14 cellular contexts compared by ENCODE assay signal in genomic region chr17:14471052-14471451, GRCh38.
A peak's percentile ranks its signal among the peaks of the same experiment; 100 is the strongest.
DNase-seq lines count a peak whose midpoint lies in the region; ATAC-seq, FAIRE-seq and TF ChIP-seq lines count a peak whose summit lies in the region.
"Had no signal": no experiment of that assay in that cellular context is flagged by ENCODE, and none has a peak within 500 bp of the region (broad histone marks: within the 10 kb centered on the region; RNA-seq: fewer than 3 reads in every experiment).

No MANE protein-coding gene starts in this region.

- H3K27ac ChIP-seq in BLaER1 treated with 17β-estradiol and CSF1 and Interleukin-3, amounts not matched to agents 10 nM and 100 nM = no peak overlapping the region
- no peak overlapping the region for H3K27ac ChIP-seq in stomach

- H3K27me3 Mint-ChIP-seq in nephron progenitor cell (ENCODE audit: low read depth, poor library complexity) (peaks cover 3% of the 10 kb centered on the region), CD14-positive monocyte (ENCODE audit: low read depth in 3 of 3) (no peaks in the 10 kb centered on the region)
- H3K27me3 Mint-ChIP-seq: activated CD4-positive, alpha-beta T cell treated with anti-CD3 and anti-CD28 coated beads for 36 hours; stimulated activated memory B cell treated with anti-CD40 and anti-IgM and Interleukin-4, amounts not matched to agents 10 μg/mL and 1 μg/mL and 100 μg/mL, for 72 hours had no signal

- intact Hi-C loops in stomach (cut with DNase I; ENCODE audit: low total_unique reads) = no loop called here
- intact Hi-C loops in CD14-positive monocyte (cut with micrococcal nuclease) = no loop called here

- H4K20me1 ChIP-seq in BLaER1 treated with 17β-estradiol and CSF1 and Interleukin-3, amounts not matched to agents 10 nM and 100 nM = no peaks in the 10 kb centered on the region

- H3K27me3 ChIP-seq in BLaER1 treated with 17β-estradiol and CSF1 and Interleukin-3, amounts not matched to agents 10 nM and 100 nM = no peaks in the 10 kb centered on the region
- no peaks in the 10 kb centered on the region for H3K27me3 ChIP-seq in MG63
- H3K27me3 ChIP-seq in stomach = no peaks in the 10 kb centered on the region

- H3K27ac Mint-ChIP-seq in nephron progenitor cell = peak overlapping the region; percentile 68
- no peak overlapping the region for H3K27ac Mint-ChIP-seq in CD14-positive monocyte
- H3K27ac Mint-ChIP-seq: activated CD4-positive, alpha-beta T cell treated with anti-CD3 and anti-CD28 coated beads for 36 hours; stimulated activated memory B cell treated with anti-CD40 and anti-IgM and Interleukin-4, amounts not matched to agents 10 μg/mL and 1 μg/mL and 100 μg/mL, for 72 hours had no signal

- ATAC-seq in GM18870 (IDR thresholded peaks at IDR 0.05; ENCODE audit: unreplicated experiment) = no peak
- ATAC-seq: activated CD4-positive, alpha-beta T cell treated with anti-CD3 and anti-CD28 coated beads for 36 hours; stimulated activated memory B cell treated with anti-CD40 and anti-IgM and Interleukin-4, amounts not matched to agents 10 μg/mL and 1 μg/mL and 100 μg/mL, for 72 hours had no signal

- TF ChIP-seq CTCF in nephron progenitor cell (IDR thresholded peaks at IDR 0.05) (no peak), stomach (IDR thresholded peaks at IDR 0.05) (no peak), CD14-positive monocyte (IDR thresholded peaks at IDR 0.05) (no peak)

- H3K36me3 ChIP-seq in BLaER1 treated with 17β-estradiol and CSF1 and Interleukin-3, amounts not matched to agents 10 nM and 100 nM = no peaks in the 10 kb centered on the region
- H3K36me3 ChIP-seq in MG63 (no peaks in the 10 kb centered on the region), stomach (no peaks in the 10 kb centered on the region)

- TF ChIP-seq POLR2A in stomach (IDR thresholded peaks at IDR 0.05) = no peak

- no peak overlapping the region for H3K4me3 Mint-ChIP-seq in nephron progenitor cell
- no peak overlapping the region for H3K4me3 Mint-ChIP-seq in CD14-positive monocyte
- H3K4me3 Mint-ChIP-seq: activated CD4-positive, alpha-beta T cell treated with anti-CD3 and anti-CD28 coated beads for 36 hours; IgD-negative memory B cell; stimulated activated memory B cell treated with anti-CD40 and anti-IgM and Interleukin-4, amounts not matched to agents 10 μg/mL and 1 μg/mL and 100 μg/mL, for 72 hours had no signal

- FAIRE-seq in endometrium (lab: Jason Lieb, UNC) = peak; percentile 99
- FAIRE-seq: colon had no signal

- DNase-seq in MG63 (peak; percentile 72), nephron progenitor cell (no peak), stomach (no peak), CD14-positive monocyte (ENCODE audit: low spot score) (no peak)
- no peak for DNase-seq in effector CD4-positive, alpha-beta T cell
- DNase-seq: activated CD4-positive, alpha-beta T cell treated with anti-CD3 and anti-CD28 coated beads for 36 hours; activated naive CD4-positive, alpha-beta T cell; NCI-H2171 treated with DMSO at 0.1 percent for 48 hours had no signal

- no peak overlapping the region for H3K4me3 ChIP-seq in BLaER1 treated with 17β-estradiol and CSF1 and Interleukin-3, amounts not matched to agents 10 nM and 100 nM
- H3K4me3 ChIP-seq in MG63 (no peak overlapping the region), stomach (no peak overlapping the region)

- H3K9me3 Mint-ChIP-seq in nephron progenitor cell (peaks cover 25% of the 10 kb centered on the region), CD14-positive monocyte (peaks cover 4 to 26% (median 11%) of the 10 kb centered on the region in 7 donors)

- peak overlapping the region in 7 of 11 experiments; percentile 27 to 69 (median 54); a peak in 12 of 22 replicates for H3K4me2 ChIP-seq in BLaER1 treated with 17β-estradiol and CSF1 and Interleukin-3, amounts not matched to agents 10 nM and 100 nM

- 36 to 47% (median 43%) methylated on average over 7 of the region's 7 CpGs for WGBS in stomach, 5 donors

- peaks cover 0 to 31% (median 16%) of the 10 kb centered on the region in 10 experiments; a peak in 13 of 20 replicates for H3K4me1 ChIP-seq in BLaER1 treated with 17β-estradiol and CSF1 and Interleukin-3, amounts not matched to agents 10 nM and 100 nM
- H3K4me1 ChIP-seq in stomach = no peaks in the 10 kb centered on the region

- H3K9me3 ChIP-seq in BLaER1 treated with 17β-estradiol and CSF1 and Interleukin-3, amounts not matched to agents 10 nM and 100 nM (replicated peaks in 1 of 11) = peaks cover 24 to 48% (median 35%) of the 10 kb centered on the region in 11 experiments
- H3K9me3 ChIP-seq in MG63 (no peaks in the 10 kb centered on the region), stomach (no peaks in the 10 kb centered on the region)

- H3K9ac ChIP-seq in BLaER1 treated with 17β-estradiol and CSF1 and Interleukin-3, amounts not matched to agents 10 nM and 100 nM = no peak overlapping the region

- H3K4me1 Mint-ChIP-seq in nephron progenitor cell = peaks cover 11% of the 10 kb centered on the region
- H3K4me1 Mint-ChIP-seq in CD14-positive monocyte = no peaks in the 10 kb centered on the region
- H3K4me1 Mint-ChIP-seq: activated CD4-positive, alpha-beta T cell treated with anti-CD3 and anti-CD28 coated beads for 36 hours; IgD-negative memory B cell; stimulated activated memory B cell treated with anti-CD40 and anti-IgM and Interleukin-4, amounts not matched to agents 10 μg/mL and 1 μg/mL and 100 μg/mL, for 72 hours had no signal

- H3K36me3 Mint-ChIP-seq in nephron progenitor cell (ENCODE audit: low read depth) = peaks cover 12% of the 10 kb centered on the region
- no peaks in the 10 kb centered on the region for H3K36me3 Mint-ChIP-seq in CD14-positive monocyte
- H3K36me3 Mint-ChIP-seq: IgD-negative memory B cell; stimulated activated memory B cell treated with anti-CD40 and anti-IgM and Interleukin-4, amounts not matched to agents 10 μg/mL and 1 μg/mL and 100 μg/mL, for 72 hours had no signal

- no peak for TF ChIP-seq EP300 in stomach (IDR thresholded peaks at IDR 0.05)
